In genomic region chr16:84597518-84598390, GRCh38 we compare ENCODE assay signal across 9 cellular contexts.
A peak's percentile ranks its signal among the peaks of the same experiment; 100 is the strongest.
DNase-seq lines count a peak whose midpoint lies in the region; ATAC-seq and TF ChIP-seq lines count a peak whose summit lies in the region.
"Had no signal": no experiment of that assay in that cellular context is flagged by ENCODE, and none has a peak within 500 bp of the region (broad histone marks: within the 10 kb centered on the region; RNA-seq: fewer than 3 reads in every experiment).

No MANE protein-coding gene starts in this region.

- peaks cover 3% of the 10 kb centered on the region for H3K27me3 Mint-ChIP-seq in nephron (ENCODE audit: low read depth)

- H4K20me1 ChIP-seq in DOHH2 (ENCODE audit: control insufficient read depth, insufficient read depth, low read depth, low read length): no peaks in the 10 kb centered on the region
- no peaks in the 10 kb centered on the region for H4K20me1 ChIP-seq in OCI-LY1 (ENCODE audit: insufficient read depth, low read length)

- DNase-seq in brain microvascular endothelial cell: no peak
- no peak for DNase-seq in ecto neural progenitor cell (ENCODE audit: low spot score)
- no peak for DNase-seq in GM19238 (ENCODE audit: insufficient read length, low spot score)
- DNase-seq: NCI-H345 had no signal

- ATAC-seq in GM21576 (IDR thresholded peaks at IDR 0.05; ENCODE audit: unreplicated experiment): no peak
- no peak for ATAC-seq in HG02759 (IDR thresholded peaks at IDR 0.05; ENCODE audit: unreplicated experiment)

- H3K27ac ChIP-seq in DOHH2 (ENCODE audit: low read depth, low read length): peak overlapping the region; percentile 98
- H3K27ac ChIP-seq in OCI-LY1 (ENCODE audit: low read depth, low read length, poor library complexity, severe bottlenecking): peak overlapping the region; percentile 98
- peak overlapping the region; percentile 17 for H3K27ac ChIP-seq in brain microvascular endothelial cell

- H3K9me3 Mint-ChIP-seq in nephron: no peaks in the 10 kb centered on the region

- no peaks in the 10 kb centered on the region for H3K9me2 ChIP-seq in DOHH2 (replicated peaks; ENCODE audit: control insufficient read depth, low read length)
- H3K9me2 ChIP-seq in OCI-LY1 (ENCODE audit: low read depth, low read length): no peaks in the 10 kb centered on the region

- H3K9ac ChIP-seq in OCI-LY1 (ENCODE audit: low read length): peak overlapping the region; percentile 69

- in situ Hi-C loops in brain microvascular endothelial cell (cut with HindIII; ENCODE audit: low pct_ligation_motif_present, low sequenced_read_pairs): no loop called here

- peaks cover 63% of the 10 kb centered on the region for H3K4me1 Mint-ChIP-seq in nephron

- H3K79me2 ChIP-seq in DOHH2 (ENCODE audit: control insufficient read depth, low read length) (peaks cover 77% of the 10 kb centered on the region), OCI-LY1 (ENCODE audit: insufficient read depth, low read length) (peaks cover 26% of the 10 kb centered on the region)

- H2AFZ ChIP-seq in OCI-LY1 (ENCODE audit: low read length): no peak overlapping the region

- TF ChIP-seq CTCF in DOHH2 (IDR thresholded peaks at IDR 0.05; ENCODE audit: low read depth, low read length, poor library complexity, severe bottlenecking) (no peak), OCI-LY1 (IDR thresholded peaks at IDR 0.05; ENCODE audit: low read length) (no peak), brain microvascular endothelial cell (IDR thresholded peaks at IDR 0.05; ENCODE audit: low read depth, low read length, missing control alignments) (peak; percentile 0), nephron (IDR thresholded peaks at IDR 0.05; ENCODE audit: unreplicated experiment in 3 of 3) (no peak)

- H3K9me3 ChIP-seq in DOHH2 (ENCODE audit: control insufficient read depth, insufficient read depth, low read length) (no peaks in the 10 kb centered on the region), OCI-LY1 (ENCODE audit: low read length) (no peaks in the 10 kb centered on the region)

- peak overlapping the region; percentile 53 to 64 (median 53) for H3K4me3 Mint-ChIP-seq in nephron

- peaks cover 39% of the 10 kb centered on the region for H3K36me3 ChIP-seq in DOHH2 (ENCODE audit: control insufficient read depth, low read length)
- peaks cover 29% of the 10 kb centered on the region; the same call in 1 of the 2 replicates for H3K36me3 ChIP-seq in OCI-LY1 (ENCODE audit: insufficient read depth, low read length)
- peaks cover 35% of the 10 kb centered on the region for H3K36me3 ChIP-seq in brain microvascular endothelial cell (replicated peaks)

- H3K27me3 ChIP-seq in DOHH2 (ENCODE audit: control insufficient read depth, low read length) (no peaks in the 10 kb centered on the region), OCI-LY1 (ENCODE audit: insufficient read depth, low read length) (no peaks in the 10 kb centered on the region), brain microvascular endothelial cell (replicated peaks) (no peaks in the 10 kb centered on the region)

- H3K36me3 Mint-ChIP-seq in nephron (ENCODE audit: low read depth): peaks cover 9% of the 10 kb centered on the region

- peak overlapping the region; percentile 96 to 99 (median 96) for H3K27ac Mint-ChIP-seq in nephron

- H3F3A ChIP-seq in DOHH2 (ENCODE audit: control insufficient read depth, insufficient read depth) (peaks cover 58% of the 10 kb centered on the region), OCI-LY1 (ENCODE audit: insufficient read depth, low read length) (peaks cover 10% of the 10 kb centered on the region)

- peaks cover 99% of the 10 kb centered on the region for H3K4me1 ChIP-seq in DOHH2 (ENCODE audit: control insufficient read depth, low read length)
- peaks cover 96% of the 10 kb centered on the region for H3K4me1 ChIP-seq in OCI-LY1 (ENCODE audit: insufficient read depth, low read length, severe bottlenecking)

- H3K4me3 ChIP-seq in DOHH2 (ENCODE audit: low read length) (peak overlapping the region; percentile 64), OCI-LY1 (ENCODE audit: low read depth, low read length, poor library complexity, severe bottlenecking) (peak overlapping the region; percentile 48), brain microvascular endothelial cell (ENCODE audit: low read depth, low read length) (no peak overlapping the region)

- H3K4me2 ChIP-seq in DOHH2 (ENCODE audit: low read length) (peak overlapping the region; percentile 99), OCI-LY1 (ENCODE audit: low read length) (peak overlapping the region; percentile 82)

Comparison
In these comparisons a context has a peak if more than half of its experiments do, and no peak if none do; other contexts are left out.
1. H3K27ac ChIP-seq: peak in every context shown above with its lines; median percentile 98 in DOHH2; 98 in OCI-LY1; 17 in brain microvascular endothelial cell.